17 cellular contexts compared by ENCODE assay signal in the genomic region with DNA sequence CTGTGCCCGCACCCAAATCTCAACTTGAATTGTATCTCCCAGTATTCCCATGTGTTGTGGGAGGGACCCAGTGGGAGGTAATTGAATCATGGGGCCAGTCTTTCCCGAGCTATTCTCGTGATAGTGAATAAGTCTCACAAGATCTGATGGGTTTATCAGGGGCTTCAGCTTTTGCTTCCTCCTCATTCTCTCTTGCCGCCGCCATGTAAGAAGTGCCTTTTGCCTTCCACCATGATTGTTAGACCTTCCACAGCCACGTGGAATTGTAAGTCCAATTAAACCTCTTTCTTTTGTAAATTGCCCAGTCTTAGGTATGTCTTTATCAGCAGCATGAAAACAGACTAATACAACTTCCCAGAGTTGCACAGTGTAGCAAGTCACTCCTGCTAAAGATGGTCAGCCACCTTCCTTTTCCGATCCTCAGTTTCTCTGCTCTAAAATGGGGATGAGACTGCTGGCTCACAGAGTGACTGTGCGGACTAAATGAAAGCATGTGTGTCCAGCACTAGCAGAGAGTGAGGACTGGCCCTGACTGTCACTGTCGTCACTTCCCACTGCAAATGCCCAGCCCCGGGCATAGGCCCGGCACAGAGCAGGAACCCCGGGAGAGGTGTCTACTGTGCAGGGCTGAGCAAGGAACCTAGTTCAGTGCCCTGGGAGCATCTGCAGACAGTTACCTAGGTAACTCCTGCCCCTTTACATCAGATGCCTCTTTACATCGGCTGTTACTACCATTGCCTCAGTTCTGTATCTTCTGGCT. TPM values are rescaled to one million over a fixed set of nuclear protein-coding genes. Genes with fewer than 3 reads are reported as not detected.
DNase-seq lines count a peak whose midpoint lies in the region; ATAC-seq, FAIRE-seq and TF ChIP-seq lines count a peak whose summit lies in the region.
"Had no signal": no experiment of that assay in that cellular context is flagged by ENCODE, and none has a peak within 500 bp of the region (broad histone marks: within the 10 kb centered on the region; RNA-seq: fewer than 3 reads in every experiment).

No MANE protein-coding gene starts in this region.

- H3K9ac ChIP-seq in K562 (ENCODE audit: insufficient read depth in 1 of 2, low read depth in 2 of 2, low read length in 2 of 2) = no peak overlapping the region

- H3K4me3 ChIP-seq in K562 (no peak overlapping the region), stomach (no peak overlapping the region)
- H3K4me3 ChIP-seq: adrenal gland, colonic mucosa, pancreas, Peyer's patch had no signal

- TF ChIP-seq RAD21 in K562 (CRISPR knock-in tag; conservative IDR thresholded peaks at IDR 0.05 in 1 of 2, IDR thresholded peaks at IDR 0.05 in 1 of 2) = no peak

- peaks cover 13% of the 10 kb centered on the region for H4K20me1 ChIP-seq in K562 (replicated peaks; ENCODE audit: control insufficient read depth, insufficient read depth, low read length)

- CTCF ChIA-PET in K562 (lab: Yijun Ruan, JAX; ENCODE audit: low intra/inter-chr PET ratio) = no interaction called here

- in situ Hi-C loops in GM13976 (cut with MboI; ENCODE audit: low sequenced_read_pairs, unreplicated experiment) = no loop called here
- in situ Hi-C loops in K562 (cut with MboI) = no loop called here

- DNase-seq in GM13976 (ENCODE audit: low spot score) = peak; percentile 6
- DNase-seq in K562 (ENCODE audit: extremely low read depth in 1 of 4, low spot score in 3 of 4) = no peak
- peak; percentile 8 for DNase-seq in stomach
- no peak for DNase-seq in epidermal melanocyte (ENCODE audit: insufficient read length, low spot score)
- DNase-seq in NCI-H1694 treated with DMSO at 0.1 percent for 48 hours (lab: John Stamatoyannopoulos, UW) = no peak
- no peak for DNase-seq in 8988T
- DNase-seq: activated CD4-positive, alpha-beta T cell treated with anti-CD3 and anti-CD28 coated beads, Interleukin-2, amount 10 ng/mL, durations not matched to agents 24 days and 14 days; CD4-positive, CD25-positive, alpha-beta regulatory T cell; colonic mucosa; Kasumi-1; NCI-H526 had no signal

- H3K36me3 ChIP-seq in K562 (ENCODE audit: control insufficient read depth, insufficient read depth, low read length) = peaks cover 36% of the 10 kb centered on the region; the same call in 2 of the 3 replicates
- H3K36me3 ChIP-seq in stomach = peaks cover 4 to 26% (median 25%) of the 10 kb centered on the region in 4 donors
- H3K36me3 ChIP-seq: adrenal gland, colonic mucosa, pancreas had no signal

- TF ChIP-seq CTCF in GM13976 (IDR thresholded peaks at IDR 0.05; ENCODE audit: borderline replicate concordance, control extremely low read depth, extremely low read depth, insufficient read depth, missing control alignments) (no peak), K562 (IDR thresholded peaks at IDR 0.05 in 2 of 3, conservative IDR thresholded peaks at IDR 0.05 in 1 of 3; ENCODE audit: insufficient read depth in 2 of 3, low read depth in 1 of 3, low read length in 3 of 3) (no peak), stomach (IDR thresholded peaks at IDR 0.05) (no peak)

- no peak for TF ChIP-seq POLR2A in K562 (conservative IDR thresholded peaks at IDR 0.05)
- no peak for TF ChIP-seq POLR2A in stomach (IDR thresholded peaks at IDR 0.05)

- no peaks in the 10 kb centered on the region for H3K27me3 ChIP-seq in K562 (ENCODE audit: control insufficient read depth in 2 of 2, insufficient read depth in 2 of 2, low read length in 2 of 2)
- no peaks in the 10 kb centered on the region for H3K27me3 ChIP-seq in layer of hippocampus (ENCODE audit: control insufficient read depth, insufficient read depth, low read length)
- H3K27me3 ChIP-seq in stomach = no peaks in the 10 kb centered on the region
- H3K27me3 ChIP-seq: adrenal gland, colonic mucosa, pancreas, Peyer's patch had no signal

- intact Hi-C loops in K562 (cut with micrococcal nuclease) (no loop called here), stomach (cut with DNase I; ENCODE audit: low total_unique reads) (loop anchor here (5.0 kb wide), 1 partner anchor 45 kb away; no protein-coding TSS in a partner anchor)

- H3K4me1 ChIP-seq in K562 (replicated peaks in 1 of 2; ENCODE audit: control insufficient read depth in 2 of 2, insufficient read depth in 2 of 2, low read length in 2 of 2) = peaks cover 24 to 28% of the 10 kb centered on the region in 2 experiments; a peak in 4 of 5 replicates
- peaks cover 19 to 71% (median 59%) of the 10 kb centered on the region in 4 donors for H3K4me1 ChIP-seq in stomach

- H2AFZ ChIP-seq in K562 (ENCODE audit: low read depth, low read length) = no peak overlapping the region

- no peak overlapping the region for H3K4me2 ChIP-seq in K562 (ENCODE audit: insufficient read depth, low read length)

- H3K9me3 ChIP-seq in K562 (replicated peaks; ENCODE audit: control insufficient read depth, insufficient read depth, low read depth, low read length) (0 out of 2 replicates have a peak, but pooled peaks cover 3% of the 10 kb centered on the region), stomach (no peaks in the 10 kb centered on the region)
- H3K9me3 ChIP-seq: adrenal gland, colonic mucosa, pancreas, Peyer's patch had no signal

- H3K27ac ChIP-seq in K562 (ENCODE audit: extremely low read depth, low read depth, low read length) (no peak overlapping the region), layer of hippocampus (ENCODE audit: low read depth, low read length) (peak overlapping the region; percentile 19), stomach (no peak overlapping the region)
- H3K27ac ChIP-seq: colonic mucosa, pancreas, Peyer's patch had no signal

- ATAC-seq in K562 (no peak), HG03439 (IDR thresholded peaks at IDR 0.05; ENCODE audit: unreplicated experiment) (no peak)
- ATAC-seq: pancreas had no signal

- no TSS peak for BruUV-seq in K562 (replicated peaks; lab: Mats Ljungman, UMichigan)

- peaks cover 62% of the 10 kb centered on the region for H3K79me2 ChIP-seq in K562 (ENCODE audit: control insufficient read depth, insufficient read depth, low read length)

- peaks cover 7% of the 10 kb centered on the region for H3K9me1 ChIP-seq in K562 (ENCODE audit: control insufficient read depth, insufficient read depth, low read length)

- FAIRE-seq in K562 (lab: Jason Lieb, UNC) = no peak
- FAIRE-seq: pancreas, urothelium cell line had no signal

- TF ChIP-seq EP300 in K562 (IDR thresholded peaks at IDR 0.05; ENCODE audit: low read length) (no peak), stomach (IDR thresholded peaks at IDR 0.05) (no peak)

- POLR2A ChIA-PET in K562 (lab: Yijun Ruan, JAX) = interaction anchor here (0.5 to 1.1 kb wide), 2 partner anchors 11 to 999 kb away, joined by 3 read pairs; no protein-coding TSS in a partner anchor

- WGBS in K562 (ENCODE audit: insufficient coverage, low coverage, missing lambda C conversion rate) = 93% methylated on average over 11 of the region's 13 CpGs
- WGBS in stomach, 5 donors = 89 to 97% (median 91%) methylated on average over 13 of the region's 13 CpGs

TF ChIP-seq in K562, 482 proteins besides CTCF, POLR2A, EP300 and RAD21:
- 0 out of 2 replicates have a peak, but pooled peaks have one; percentile 23 for TF ChIP-seq ZNF766 (CRISPR knock-in tag; conservative IDR thresholded peaks at IDR 0.05)
- TF ChIP-seq ZFP36 (IDR thresholded peaks at IDR 0.05; ENCODE audit: low read depth, low read length, partially characterized antibody) = peak; percentile 89
- TF ChIP-seq MEF2D (tag; conservative IDR thresholded peaks at IDR 0.05; ENCODE audit: low read depth) = no peak
- no peak for TF ChIP-seq MTF1 (CRISPR knock-in tag; IDR thresholded peaks at IDR 0.05; ENCODE audit: borderline replicate concordance)
- no peak for TF ChIP-seq ZNF274 (IDR thresholded peaks at IDR 0.05; ENCODE audit: borderline replicate concordance, low read depth, low read length)
TF ChIP-seq in K562: peak in this region for 2.

RNA-seq across cellular contexts. Expression of a gene that starts 9.5 kb away (rescaled TPM):
- 11.1 and 28.4 TPM in 2 replicates for total RNA-seq in K562 (2011; cell fraction: chromatin; rRNA removed; ENCODE audit: low replicate concordance)
- total RNA-seq in K562 (2011; cell fraction: nucleolus; rRNA removed) = 25.8 and 29.7 TPM in 2 replicates
- total RNA-seq in K562 (2011; cell fraction: nucleoplasm; rRNA removed) = 21.8 and 26.4 TPM in 2 replicates
- total RNA-seq in K562 (2014; rRNA removed) (8.4 and 14.1 TPM in 2 replicates), K562 (2014; rRNA removed; fragmentation: Illumina TruSeq; extraction: Trizol) (3.3 and 4.2 TPM in 2 replicates), K562 (2015; rRNA removed; fragmentation: Illumina TruSeq; extraction: Trizol) (6.6 and 6.8 TPM in 2 replicates), K562 (2021) (11.9 and 14.1 TPM in 2 replicates), stomach (100 to 1,000 TPM in 1 of 5 donors, 10 to 100 TPM in 4; 11.1 to 114 (median 20.4) TPM)
- polyA plus RNA-seq in K562 (2011; rRNA removed) (10.1 and 13.8 TPM in 2 replicates), K562 (2014; fragmentation: Illumina TruSeq; extraction: Trizol) (8.4 and 12.1 TPM in 2 replicates), K562 (2014; fragmentation: Nextera tagmentation; extraction: Ambion mirVana) (1 to 10 TPM in 1 of 2 experiments, under 1 TPM in 1; 0.60 to 1.0 TPM), K562 (2014; rRNA removed) (9.1 and 12.3 TPM in 2 replicates), stomach (10 to 100 TPM; 18.6 to 20.9 (median 18.9) TPM)
- 13.9 and 37.3 TPM in 2 replicates for polyA plus RNA-seq in K562 (2011; cell fraction: cytosol; rRNA removed)
- 7.1 and 14.0 TPM in 2 replicates for polyA plus RNA-seq in K562 (2011; cell fraction: nucleus; rRNA removed)
- polyA plus RNA-seq in K562 (2012) = 11.1 and 12.1 TPM in 2 replicates
- polyA minus RNA-seq in K562 (2011; rRNA and poly(A)+ RNA removed) = 7.3 and 10.2 TPM in 2 replicates
- polyA minus RNA-seq in K562 (2011; cell fraction: cytosol; rRNA and poly(A)+ RNA removed) = 11.4 and 12.7 TPM in 2 replicates
- polyA minus RNA-seq in K562 (2011; cell fraction: nucleus; rRNA and poly(A)+ RNA removed) = 12.3 and 13.4 TPM in 2 replicates
- total RNA-seq: CD4-positive, CD25-positive, alpha-beta regulatory T cell had no signal
- polyA plus RNA-seq: CD4-positive, CD25-positive, alpha-beta regulatory T cell had no signal

Comparison
In these comparisons a context has a peak if more than half of its experiments do, and no peak if none do; other contexts are left out.
1. DNase-seq: peak in GM13976 (single experiment) and stomach (single experiment); none in K562 (0 of 4), epidermal melanocyte (single experiment), NCI-H1694 treated with DMSO at 0.1 percent for 48 hours (single experiment) and 8988T (single experiment).